26 cellular contexts compared by ENCODE assay signal in the genomic region with DNA sequence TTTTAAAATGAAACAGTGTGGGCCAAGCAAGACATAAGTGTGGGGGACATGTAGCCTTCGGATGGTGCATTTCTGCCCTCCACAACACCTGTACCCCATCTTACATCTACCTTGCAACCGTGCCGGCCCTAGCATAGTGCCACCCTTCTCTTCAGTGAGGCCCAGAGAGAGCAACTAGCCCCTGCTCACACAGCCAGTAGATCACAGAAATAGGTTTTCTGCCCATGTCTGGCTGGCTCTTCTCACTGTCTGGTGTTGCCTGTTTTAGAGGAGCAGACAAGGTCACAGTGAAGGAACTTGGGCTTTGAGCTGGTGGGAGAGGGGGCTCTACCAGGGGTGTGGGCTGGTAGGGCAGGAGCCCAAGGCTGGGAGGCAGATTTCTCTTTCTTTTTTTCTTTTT.
"Had no signal": no experiment of that assay in that cellular context is flagged by ENCODE, and none has a peak within 500 bp of the region (broad histone marks: within the 10 kb centered on the region; RNA-seq: fewer than 3 reads in every experiment).

No MANE protein-coding gene starts in this region.

- H3K27ac Mint-ChIP-seq: dendritic cell treated with granulocyte-macrophage colony-stimulating factor and Interleukin-4, amounts not matched to agents 40 ng/mL and 50 ng/mL, for 4 days; naive thymus-derived CD4-positive, alpha-beta T cell; stimulated activated memory B cell treated with anti-CD40 and anti-IgM and Interleukin-4, amounts not matched to agents 10 μg/mL and 1 μg/mL and 100 μg/mL, for 72 hours had no signal

- H3K9me3 ChIP-seq: colonic mucosa, prostate gland, right atrium auricular region, spleen, testis, tibial artery, upper lobe of left lung had no signal

- H3K27me3 Mint-ChIP-seq: naive thymus-derived CD4-positive, alpha-beta T cell; stimulated activated memory B cell treated with anti-CD40 and anti-IgM and Interleukin-4, amounts not matched to agents 10 μg/mL and 1 μg/mL and 100 μg/mL, for 72 hours had no signal

- H3K4me2 ChIP-seq: hepatocyte, neural progenitor cell had no signal

- H3K4me1 ChIP-seq: prostate gland had no signal

- H3K9me3 Mint-ChIP-seq: dendritic cell treated with granulocyte-macrophage colony-stimulating factor and Interleukin-4, amounts not matched to agents 40 ng/mL and 50 ng/mL, for 4 days; naive thymus-derived CD4-positive, alpha-beta T cell; nephron; neural progenitor cell; stimulated activated memory B cell treated with anti-CD40 and anti-IgM and Interleukin-4, amounts not matched to agents 10 μg/mL and 1 μg/mL and 100 μg/mL, for 72 hours had no signal

- H3K27me3 ChIP-seq: colonic mucosa, hepatocyte, neural progenitor cell, right atrium auricular region, spleen, testis, tibial artery, upper lobe of left lung had no signal

- DNase-seq: colonic mucosa; effector memory CD4-positive, alpha-beta T cell; erythroblast; head of caudate nucleus; kidney; mesendoderm; midbrain; naive thymus-derived CD4-positive, alpha-beta T cell; nucleus accumbens; spleen; stimulated activated CD4-positive, alpha-beta T cell treated with anti-CD3 and anti-CD28 coated beads, Interleukin-4, amount 100 ng/mL, for 4 hours; stimulated activated naive CD8-positive, alpha-beta T cell treated with anti-CD3 and anti-CD28 coated beads, Interleukin-15, Interleukin-2, amounts not matched to agents 100 U/mL and 50 U/mL, for 24 hours; substantia nigra; testis; tibial artery; upper lobe of left lung had no signal

- H3K27ac ChIP-seq: colonic mucosa, hepatocyte, neural progenitor cell, prostate gland, right atrium auricular region, skin epidermis, spleen, testis, upper lobe of left lung had no signal

- H3K9ac ChIP-seq: neural progenitor cell had no signal

- H3K4me3 ChIP-seq: colonic mucosa, hepatocyte, neural progenitor cell, prostate gland, right atrium auricular region, skin epidermis, spleen, testis, tibial artery, upper lobe of left lung had no signal

- ATAC-seq: left lobe of liver; naive thymus-derived CD4-positive, alpha-beta T cell; sciatic nerve; stimulated activated memory B cell treated with anti-CD40 and anti-IgM and Interleukin-4, amounts not matched to agents 10 μg/mL and 1 μg/mL and 100 μg/mL, for 72 hours; stimulated activated naive CD8-positive, alpha-beta T cell treated with anti-CD3 and anti-CD28 coated beads, Interleukin-15, Interleukin-2, amounts not matched to agents 100 U/mL and 50 U/mL, for 24 hours had no signal

- H3K36me3 ChIP-seq: colonic mucosa had no signal

- H3K4me3 Mint-ChIP-seq: dendritic cell treated with granulocyte-macrophage colony-stimulating factor and Interleukin-4, amounts not matched to agents 40 ng/mL and 50 ng/mL, for 4 days; naive thymus-derived CD4-positive, alpha-beta T cell; nephron; neural progenitor cell; stimulated activated memory B cell treated with anti-CD40 and anti-IgM and Interleukin-4, amounts not matched to agents 10 μg/mL and 1 μg/mL and 100 μg/mL, for 72 hours had no signal

- H2AFZ ChIP-seq: hepatocyte, neural progenitor cell had no signal
